Comparison of ENCODE assay signal across 22 cellular contexts in genomic region chr11:75566763-75567279, GRCh38. TPM values are rescaled to one million over a fixed set of nuclear protein-coding genes. Genes with fewer than 3 reads are reported as not detected.
DNase-seq lines count a peak whose midpoint lies in the region; ATAC-seq, FAIRE-seq and TF ChIP-seq lines count a peak whose summit lies in the region.
"Had no signal": no experiment of that assay in that cellular context is flagged by ENCODE, and none has a peak within 500 bp of the region (broad histone marks: within the 10 kb centered on the region; RNA-seq: fewer than 3 reads in every experiment).

No MANE protein-coding gene starts in this region.

- H3K9me2 ChIP-seq in hepatocyte (replicated peaks; ENCODE audit: insufficient read depth): no peaks in the 10 kb centered on the region

- no peak for TF ChIP-seq EP300 in K562 (IDR thresholded peaks at IDR 0.05; ENCODE audit: low read length)

- H3K27ac ChIP-seq in breast epithelium (peak overlapping the region; percentile 99), K562 (ENCODE audit: extremely low read depth, low read depth, low read length) (no peak overlapping the region), hepatocyte (no peak overlapping the region), tibial artery (peak overlapping the region; percentile 26 to 99)
- H3K27ac ChIP-seq: KMS-11, PC-9 had no signal

- 96% methylated on average over 15 of the region's 34 CpGs for WGBS in K562 (ENCODE audit: insufficient coverage, low coverage, missing lambda C conversion rate)
- WGBS in hepatocyte (ENCODE audit: low lambda C conversion rate, missing lambda C conversion rate): 99% methylated on average over 31 of the region's 34 CpGs

- H3K36me3 Mint-ChIP-seq in MCF 10A (ENCODE audit: insufficient read depth, unreplicated experiment): peaks cover 44% of the 10 kb centered on the region
- H3K36me3 Mint-ChIP-seq in activated CD4-positive, alpha-beta T cell treated with anti-CD3 and anti-CD28 coated beads for 36 hours (ENCODE audit: low read depth): peaks cover 21% of the 10 kb centered on the region

- H4K20me1 ChIP-seq in K562 (replicated peaks; ENCODE audit: control insufficient read depth, insufficient read depth, low read length): no peaks in the 10 kb centered on the region
- peaks cover 57% of the 10 kb centered on the region for H4K20me1 ChIP-seq in hepatocyte (ENCODE audit: insufficient read depth, poor library complexity, severe bottlenecking)

- H3K79me2 ChIP-seq in K562 (ENCODE audit: control insufficient read depth, insufficient read depth, low read length) (peaks cover 41% of the 10 kb centered on the region), hepatocyte (peaks cover 75% of the 10 kb centered on the region)

- H3K4me1 Mint-ChIP-seq in MCF 10A (ENCODE audit: insufficient read depth, unreplicated experiment): peaks cover 21% of the 10 kb centered on the region
- H3K4me1 Mint-ChIP-seq in activated CD4-positive, alpha-beta T cell treated with anti-CD3 and anti-CD28 coated beads for 36 hours: peaks cover 16% of the 10 kb centered on the region

- no peak for FAIRE-seq in K562 (lab: Jason Lieb, UNC)

- H3K4me1 ChIP-seq in breast epithelium (peaks cover 17 to 21% of the 10 kb centered on the region in 2 donors), K562 (replicated peaks in 1 of 2; ENCODE audit: control insufficient read depth in 2 of 2, insufficient read depth in 2 of 2, low read length in 2 of 2) (peaks cover 17 to 40% of the 10 kb centered on the region in 2 experiments; a peak in 4 of 5 replicates), hepatocyte (ENCODE audit: insufficient read depth) (peaks cover 23% of the 10 kb centered on the region), tibial artery (peaks cover 0 to 72% (median 54%) of the 10 kb centered on the region in 4 donors)

- no peaks in the 10 kb centered on the region for H3K27me3 Mint-ChIP-seq in MCF 10A (ENCODE audit: insufficient read depth, unreplicated experiment)
- no peaks in the 10 kb centered on the region for H3K27me3 Mint-ChIP-seq in activated CD4-positive, alpha-beta T cell treated with anti-CD3 and anti-CD28 coated beads for 36 hours

- BruUV-seq in MCF 10A (replicated peaks; lab: Mats Ljungman, UMichigan): no TSS peak
- BruUV-seq in K562 (replicated peaks; lab: Mats Ljungman, UMichigan): no TSS peak

- in situ Hi-C loops in K562 (cut with MboI): no loop called here

- ATAC-seq in K562: no peak
- ATAC-seq in activated CD4-positive, alpha-beta T cell treated with anti-CD3 and anti-CD28 coated beads for 36 hours: no peak
- ATAC-seq: Right ventricle myocardium inferior had no signal

- H3K9ac ChIP-seq in K562 (ENCODE audit: insufficient read depth in 1 of 2, low read depth in 2 of 2, low read length in 2 of 2): no peak overlapping the region
- H3K9ac ChIP-seq: KMS-11 had no signal

- H3K9me1 ChIP-seq in K562 (ENCODE audit: control insufficient read depth, insufficient read depth, low read length): peaks cover 4% of the 10 kb centered on the region

- H3K4me2 ChIP-seq in K562 (ENCODE audit: insufficient read depth, low read length) (no peak overlapping the region), hepatocyte (peak overlapping the region; percentile 92)
- H3K4me2 ChIP-seq: KMS-11, PC-9 had no signal

- no peak for TF ChIP-seq RAD21 in K562 (CRISPR knock-in tag; conservative IDR thresholded peaks at IDR 0.05 in 1 of 2, IDR thresholded peaks at IDR 0.05 in 1 of 2)

- H3K4me3 Mint-ChIP-seq in MCF 10A (ENCODE audit: unreplicated experiment): no peak overlapping the region
- H3K4me3 Mint-ChIP-seq in activated CD4-positive, alpha-beta T cell treated with anti-CD3 and anti-CD28 coated beads for 36 hours: no peak overlapping the region

- no peak for TF ChIP-seq POLR2A in breast epithelium (IDR thresholded peaks at IDR 0.05)
- no peak for TF ChIP-seq POLR2A in K562 (conservative IDR thresholded peaks at IDR 0.05)

- H2AFZ ChIP-seq in K562 (ENCODE audit: low read depth, low read length) (no peak overlapping the region), hepatocyte (no peak overlapping the region)
- H2AFZ ChIP-seq: PC-9 had no signal

- POLR2A ChIA-PET in MCF 10A (lab: Yijun Ruan, JAX) (interaction anchor here (0.7 to 3.5 kb wide), 2 partner anchors 8 to 27 kb away, joined by 3 to 28 read pairs; no protein-coding TSS in a partner anchor), K562 (lab: Yijun Ruan, JAX) (interaction anchor here (0.6 to 10.5 kb wide), 5 partner anchors 6 to 875 kb away, joined by 3 to 115 read pairs (median 3); no protein-coding TSS in a partner anchor)
- POLR2A ChIA-PET in activated CD4-positive, alpha-beta T cell treated with anti-CD3 and anti-CD28 coated beads for 36 hours (lab: Charles Lee): interaction anchor here (1.1 kb wide), 1 partner anchor 16 kb away, joined by 3 read pairs; no protein-coding TSS in a partner anchor

- H3K9me3 Mint-ChIP-seq in MCF 10A (ENCODE audit: unreplicated experiment): no peaks in the 10 kb centered on the region
- H3K9me3 Mint-ChIP-seq in activated CD4-positive, alpha-beta T cell treated with anti-CD3 and anti-CD28 coated beads for 36 hours (ENCODE audit: low read depth): no peaks in the 10 kb centered on the region

- H3K27me3 ChIP-seq in breast epithelium (no peaks in the 10 kb centered on the region), K562 (ENCODE audit: control insufficient read depth in 2 of 2, insufficient read depth in 2 of 2, low read length in 2 of 2) (no peaks in the 10 kb centered on the region), hepatocyte (no peaks in the 10 kb centered on the region), tibial artery (no peaks in the 10 kb centered on the region)
- H3K27me3 ChIP-seq: MG63 had no signal

- H3K27ac Mint-ChIP-seq in MCF 10A (ENCODE audit: low read depth, unreplicated experiment): no peak overlapping the region
- H3K27ac Mint-ChIP-seq in activated CD4-positive, alpha-beta T cell treated with anti-CD3 and anti-CD28 coated beads for 36 hours: no peak overlapping the region

- no peak for TF ChIP-seq CTCF in breast epithelium (IDR thresholded peaks at IDR 0.05)
- TF ChIP-seq CTCF in MCF 10A (IDR thresholded peaks at IDR 0.05; ENCODE audit: unreplicated experiment): no peak
- no peak for TF ChIP-seq CTCF in K562 (IDR thresholded peaks at IDR 0.05 in 2 of 3, conservative IDR thresholded peaks at IDR 0.05 in 1 of 3; ENCODE audit: insufficient read depth in 2 of 3, low read depth in 1 of 3, low read length in 3 of 3)
- TF ChIP-seq CTCF in hepatocyte (IDR thresholded peaks at IDR 0.05; ENCODE audit: poor library complexity): no peak
- no peak for TF ChIP-seq CTCF in tibial artery (IDR thresholded peaks at IDR 0.05)

- peak overlapping the region in 1 of 3 donors; percentile 99 for H3K4me3 ChIP-seq in breast epithelium
- no peak overlapping the region for H3K4me3 ChIP-seq in K562
- no peak overlapping the region for H3K4me3 ChIP-seq in hepatocyte
- no peak overlapping the region for H3K4me3 ChIP-seq in tibial artery
- H3K4me3 ChIP-seq: MG63, PC-9 had no signal

- H3K9me3 ChIP-seq in breast epithelium (no peaks in the 10 kb centered on the region), K562 (replicated peaks; ENCODE audit: control insufficient read depth, insufficient read depth, low read depth, low read length) (no peaks in the 10 kb centered on the region), hepatocyte (ENCODE audit: low read depth) (no peaks in the 10 kb centered on the region), tibial artery (no peaks in the 10 kb centered on the region)
- H3K9me3 ChIP-seq: MG63 had no signal

- H3K36me3 ChIP-seq in breast epithelium (peaks cover 6% of the 10 kb centered on the region), K562 (ENCODE audit: control insufficient read depth, insufficient read depth, low read length) (peaks cover 77% of the 10 kb centered on the region), hepatocyte (replicated peaks; ENCODE audit: insufficient read depth, low read depth) (no peaks in the 10 kb centered on the region), tibial artery (peaks cover 54 to 59% (median 57%) of the 10 kb centered on the region in 3 donors)

- DNase-seq in breast epithelium (ENCODE audit: low spot score in 2 of 2) (no peak), MCF 10A (ENCODE audit: unreplicated experiment) (no peak), K562 (ENCODE audit: extremely low read depth in 1 of 4, low spot score in 3 of 4) (no peak), hepatocyte (ENCODE audit: low spot score) (no peak), tibial artery (no peak), activated gamma-delta T cell treated with Interleukin-2 at 50 U/mL for 16 hours (no peak)
- DNase-seq in NK-92 treated with Interleukin-12 subunit alpha and Interleukin-12 subunit beta, amount 100 ng/mL, for 24 hours (lab: John Stamatoyannopoulos, UW): no peak
- no peak for DNase-seq in activated CD4-positive, alpha-beta T cell treated with anti-CD3 and anti-CD28 coated beads for 36 hours
- DNase-seq: 8988T, C1 segment of cervical spinal cord, COR-L47, DMS153, EL, H7, MG63, NCI-H1092 treated with DMSO at 0.1 percent for 48 hours, NCI-H1694, NCI-H345, NCI-H69, PC-9 had no signal

- intact Hi-C loops in breast epithelium (cut with DNase I; ENCODE audit: low total_unique reads): no loop called here
- intact Hi-C loops in MCF 10A (cut with micrococcal nuclease): no loop called here
- intact Hi-C loops in K562 (cut with micrococcal nuclease): no loop called here
- intact Hi-C loops in tibial artery (cut with DNase I; ENCODE audit: low total_unique reads): no loop called here
- intact Hi-C loops in activated CD4-positive, alpha-beta T cell treated with anti-CD3 and anti-CD28 coated beads for 36 hours (cut with DNase I, micrococcal nuclease): no loop called here

- CTCF ChIA-PET in MCF 10A (lab: Yijun Ruan, JAX) (interaction anchor here (0.7 to 1.9 kb wide), 4 partner anchors 8 to 641 kb away, joined by 3 to 12 read pairs (median 6); no protein-coding TSS in a partner anchor), K562 (lab: Yijun Ruan, JAX; ENCODE audit: low intra/inter-chr PET ratio) (no interaction called here)
- CTCF ChIA-PET in activated CD4-positive, alpha-beta T cell treated with anti-CD3 and anti-CD28 coated beads for 36 hours (lab: Charles Lee): interaction anchor here (1.1 kb wide), 1 partner anchor 159 kb away, joined by 3 read pairs; no protein-coding TSS in a partner anchor

RNA-seq across cellular contexts. Expression of gene SERPINH1, which starts 4.8 kb away (rescaled TPM):
- total RNA-seq in breast epithelium: 100 to 1,000 TPM; 168 to 264 (median 259) TPM
- 80.5 TPM in 2 replicates for total RNA-seq in MCF 10A (2022)
- 53.1 and 136 TPM in 2 replicates for total RNA-seq in K562 (2011; cell fraction: chromatin; rRNA removed; ENCODE audit: low replicate concordance)
- total RNA-seq in K562 (2011; cell fraction: nucleolus; rRNA removed): 186 and 237 TPM in 2 replicates
- 128 and 144 TPM in 2 replicates for total RNA-seq in K562 (2011; cell fraction: nucleoplasm; rRNA removed)
- 67.9 and 85.8 TPM in 2 replicates for total RNA-seq in K562 (2014; rRNA removed)
- 30.3 and 44.1 TPM in 2 replicates for total RNA-seq in K562 (2014; rRNA removed; fragmentation: Illumina TruSeq; extraction: Trizol)
- total RNA-seq in K562 (2015; rRNA removed; fragmentation: Illumina TruSeq; extraction: Trizol): 78.5 and 87.1 TPM in 2 replicates
- total RNA-seq in K562 (2021): 106 and 115 TPM in 2 replicates
- polyA plus RNA-seq in K562 (2011; rRNA removed): 45.5 and 123 TPM in 2 replicates
- polyA plus RNA-seq in K562 (2011; cell fraction: cytosol; rRNA removed): 84.3 and 156 TPM in 2 replicates
- 79.5 and 81.7 TPM in 2 replicates for polyA plus RNA-seq in K562 (2011; cell fraction: nucleus; rRNA removed)
- 148 and 286 TPM in 2 replicates for polyA plus RNA-seq in K562 (2012)
- 95.0 and 102 TPM in 2 replicates for polyA plus RNA-seq in K562 (2014; fragmentation: Illumina TruSeq; extraction: Trizol)
- polyA plus RNA-seq in K562 (2014; fragmentation: Nextera tagmentation; extraction: Ambion mirVana): 1 to 10 TPM; 2.8 to 6.8 TPM
- 67.8 and 77.9 TPM in 2 replicates for polyA plus RNA-seq in K562 (2014; rRNA removed)
- 24.5 and 38.2 TPM in 2 replicates for polyA minus RNA-seq in K562 (2011; rRNA and poly(A)+ RNA removed)
- polyA minus RNA-seq in K562 (2011; cell fraction: cytosol; rRNA and poly(A)+ RNA removed): 53.3 and 105 TPM in 2 replicates
- polyA minus RNA-seq in K562 (2011; cell fraction: nucleus; rRNA and poly(A)+ RNA removed): 27.3 and 51.1 TPM in 2 replicates
- total RNA-seq in hepatocyte: 709 and 805 TPM in 2 replicates
- 479 and 492 TPM in 2 replicates for polyA plus RNA-seq in hepatocyte
- total RNA-seq in activated CD4-positive, alpha-beta T cell treated with anti-CD3 and anti-CD28 coated beads for 36 hours: 10 to 100 TPM; 20.3 to 23.1 TPM

RNA-seq across cellular contexts. Expression of gene GDPD5, which starts 41.1 kb away (rescaled TPM):
- 10 to 100 TPM; 10.5 to 25.9 (median 14.8) TPM for total RNA-seq in breast epithelium
- 5.6 and 5.7 TPM in 2 replicates for total RNA-seq in MCF 10A (2022)
- 57.8 and 141 TPM in 2 replicates for total RNA-seq in K562 (2011; cell fraction: chromatin; rRNA removed; ENCODE audit: low replicate concordance)
- 58.7 and 66.9 TPM in 2 replicates for total RNA-seq in K562 (2011; cell fraction: nucleolus; rRNA removed)
- total RNA-seq in K562 (2011; cell fraction: nucleoplasm; rRNA removed): 57.6 and 71.8 TPM in 2 replicates
- 9.8 and 14.2 TPM in 2 replicates for total RNA-seq in K562 (2014; rRNA removed)
- 2.8 and 2.9 TPM in 2 replicates for total RNA-seq in K562 (2014; rRNA removed; fragmentation: Illumina TruSeq; extraction: Trizol)
- total RNA-seq in K562 (2015; rRNA removed; fragmentation: Illumina TruSeq; extraction: Trizol): 6.1 and 6.5 TPM in 2 replicates
- total RNA-seq in K562 (2021): 19.0 and 27.3 TPM in 2 replicates
- polyA plus RNA-seq in K562 (2011; rRNA removed): 8.0 and 11.8 TPM in 2 replicates
- polyA plus RNA-seq in K562 (2011; cell fraction: cytosol; rRNA removed): 7.2 and 13.1 TPM in 2 replicates
- polyA plus RNA-seq in K562 (2011; cell fraction: nucleus; rRNA removed): 47.6 and 80.4 TPM in 2 replicates
- polyA plus RNA-seq in K562 (2012): 11.7 and 25.1 TPM in 2 replicates
- polyA plus RNA-seq in K562 (2014; fragmentation: Illumina TruSeq; extraction: Trizol): 8.7 and 11.9 TPM in 2 replicates
- under 1 TPM; 0.32 to 0.41 TPM for polyA plus RNA-seq in K562 (2014; fragmentation: Nextera tagmentation; extraction: Ambion mirVana)
- polyA plus RNA-seq in K562 (2014; rRNA removed): 17.0 and 20.4 TPM in 2 replicates
- 4.6 and 5.0 TPM in 2 replicates for polyA minus RNA-seq in K562 (2011; rRNA and poly(A)+ RNA removed)
- polyA minus RNA-seq in K562 (2011; cell fraction: cytosol; rRNA and poly(A)+ RNA removed): 7.2 and 15.1 TPM in 2 replicates
- polyA minus RNA-seq in K562 (2011; cell fraction: nucleus; rRNA and poly(A)+ RNA removed): 18.5 and 19.8 TPM in 2 replicates
- total RNA-seq in hepatocyte: 5.2 and 7.3 TPM in 2 replicates
- polyA plus RNA-seq in hepatocyte: 6.3 and 8.9 TPM in 2 replicates
- total RNA-seq in activated CD4-positive, alpha-beta T cell treated with anti-CD3 and anti-CD28 coated beads for 36 hours: 10 to 100 TPM; 16.8 to 22.0 TPM

Comparison
In these comparisons a context has a peak if more than half of its experiments do, and no peak if none do; other contexts are left out.
1. H3K27ac ChIP-seq: peak in breast epithelium (2 of 2) and tibial artery (2 of 2); none in K562 (single experiment) and hepatocyte (single experiment).